Comparison of ENCODE assay signal across 1 cellular context in the genomic region with DNA sequence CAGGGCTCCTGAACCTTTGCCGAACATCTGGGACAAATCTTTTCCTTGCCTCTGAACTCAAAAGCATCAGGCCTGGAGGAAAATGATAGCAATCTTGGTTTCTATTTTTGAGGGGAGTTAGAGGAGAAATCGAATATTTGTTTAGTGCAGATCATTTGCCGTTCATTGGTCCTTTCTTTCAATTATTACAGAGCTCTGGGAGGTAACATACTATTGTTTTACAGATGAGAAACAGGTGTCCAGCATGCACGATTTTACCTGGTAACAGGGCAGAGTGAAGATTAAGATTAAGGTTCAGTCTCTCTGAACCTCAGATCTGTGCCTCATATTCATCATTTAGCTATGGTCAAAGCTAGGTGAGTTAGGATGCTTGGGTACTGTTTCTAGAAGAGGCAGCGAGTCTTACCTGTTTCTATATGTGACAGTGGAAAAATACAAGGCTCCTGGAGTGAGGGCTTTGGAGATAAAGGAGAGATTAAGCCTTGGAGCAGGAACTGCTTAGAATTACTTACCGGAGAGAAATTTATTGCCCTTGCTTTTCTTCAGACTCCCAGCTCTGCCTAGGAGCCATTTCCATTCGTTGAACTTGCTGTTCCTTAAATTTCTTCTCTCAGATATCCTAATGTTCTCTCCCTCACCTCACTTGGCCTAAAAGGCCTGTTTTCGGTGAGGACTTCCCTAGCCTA.
TF ChIP-seq lines count a peak whose summit lies in the region.

No MANE protein-coding gene starts in this region.

TF ChIP-seq in IMR-90, 13 proteins besides CTCF, POLR2A, EP300 and RAD21:
- TF ChIP-seq, protein P1, sequence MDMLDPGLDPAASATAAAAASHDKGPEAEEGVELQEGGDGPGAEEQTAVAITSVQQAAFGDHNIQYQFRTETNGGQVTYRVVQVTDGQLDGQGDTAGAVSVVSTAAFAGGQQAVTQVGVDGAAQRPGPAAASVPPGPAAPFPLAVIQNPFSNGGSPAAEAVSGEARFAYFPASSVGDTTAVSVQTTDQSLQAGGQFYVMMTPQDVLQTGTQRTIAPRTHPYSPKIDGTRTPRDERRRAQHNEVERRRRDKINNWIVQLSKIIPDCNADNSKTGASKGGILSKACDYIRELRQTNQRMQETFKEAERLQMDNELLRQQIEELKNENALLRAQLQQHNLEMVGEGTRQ (IDR thresholded peaks at IDR 0.05; ENCODE audit: low read depth, low read length), result no peak
- TF ChIP-seq SMC3 (IDR thresholded peaks at IDR 0.05; ENCODE audit: low read depth, low read length) (no peak), MXI1 (IDR thresholded peaks at IDR 0.05; ENCODE audit: borderline replicate concordance, low read depth, low read length) (no peak), BHLHE40 (IDR thresholded peaks at IDR 0.05; ENCODE audit: low read depth, low read length) (no peak), NFE2L2 (IDR thresholded peaks at IDR 0.05; ENCODE audit: low read depth, low read length) (no peak), FOS (IDR thresholded peaks at IDR 0.05; ENCODE audit: low read depth, low read length) (no peak)
